ENCODE assay signal across 8 cellular contexts in the genomic region with DNA sequence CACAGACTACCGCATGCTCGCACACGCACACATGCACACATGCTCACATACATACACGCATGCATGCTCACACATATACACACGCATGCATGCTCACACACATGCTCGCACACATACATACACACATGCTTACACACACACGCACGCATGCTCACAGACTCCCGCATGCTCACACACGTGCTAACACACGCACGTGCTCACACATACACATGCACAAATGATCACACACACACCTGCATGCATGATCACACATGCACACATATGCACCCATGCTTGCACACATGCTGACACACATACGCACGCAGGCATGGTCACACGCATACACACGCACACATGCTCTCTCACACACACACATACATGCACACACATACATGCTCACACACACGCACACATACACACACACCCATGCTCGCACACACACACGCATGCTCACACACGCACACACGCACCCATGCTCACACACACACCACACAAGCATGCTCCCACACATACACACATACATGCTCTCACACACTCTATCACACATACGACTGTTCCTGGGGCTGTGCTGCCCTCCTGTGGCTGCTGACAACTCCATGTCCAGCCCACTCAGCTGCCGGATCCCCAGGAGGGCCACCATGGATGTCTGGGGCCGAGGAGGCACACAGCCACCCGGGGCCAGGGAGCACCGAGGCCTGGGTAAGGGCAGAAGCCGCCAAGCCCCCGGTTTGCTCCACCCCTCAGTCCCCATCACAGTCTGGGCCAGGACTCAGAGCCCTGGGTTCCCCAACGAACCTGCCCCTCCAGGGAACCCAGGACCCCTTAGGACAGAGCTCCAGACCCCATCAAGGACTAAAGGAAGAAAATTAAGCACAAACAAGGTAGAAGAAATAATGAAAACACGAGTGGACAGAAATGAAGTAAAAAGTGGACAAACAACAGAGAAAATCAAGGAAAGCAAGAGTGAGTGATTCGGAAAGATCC.
A peak's percentile ranks its signal among the peaks of the same experiment; 100 is the strongest.
DNase-seq lines count a peak whose midpoint lies in the region; ATAC-seq and TF ChIP-seq lines count a peak whose summit lies in the region.

No MANE protein-coding gene starts in this region.

- peak; percentile 85 for TF ChIP-seq CTCF in GM10248 (IDR thresholded peaks at IDR 0.05; ENCODE audit: control extremely low read depth, extremely low read depth, low read depth, missing control alignments)

- CTCF ChIA-PET in GM10248 (lab: Yijun Ruan, JAX) = interaction anchor here (0.8 to 1.4 kb wide), 16 partner anchors 9 to 153 kb away, joined by 3 to 88 read pairs (median 3); no protein-coding TSS in a partner anchor

- POLR2A ChIA-PET in GM10248 (lab: Yijun Ruan, JAX) = no interaction called here

- ATAC-seq in HG02763 (IDR thresholded peaks at IDR 0.05; ENCODE audit: unreplicated experiment) = no peak
- ATAC-seq in GM19023 (IDR thresholded peaks at IDR 0.05; ENCODE audit: unreplicated experiment) = no peak

- peak; percentile 79 for DNase-seq in GM10248 (ENCODE audit: extremely low spot score)
- DNase-seq in NCI-H1436 treated with DMSO at 0.1 percent for 48 hours (lab: John Stamatoyannopoulos, UW) = peak; percentile 19
- DNase-seq in T1000 (lab: John Stamatoyannopoulos, UW) = peak; percentile 68
- DNase-seq in anterior cingulate cortex (lab: John Stamatoyannopoulos, UW) = peak in 45 of 58 donors; percentile 13 to 72 (median 42)
- DNase-seq in hepatic stellate cell (ENCODE audit: low spot score) = peak; percentile 83
- DNase-seq in smooth muscle cell of the brain vasculature (ENCODE audit: low read depth, low spot score) = peak; percentile 53

Comparison
In these comparisons a context has a peak if more than half of its experiments do, and no peak if none do; other contexts are left out.
1. DNase-seq: peak in every context shown above with its lines; median percentile 83 in hepatic stellate cell; 79 in GM10248; 68 in T1000; 53 in smooth muscle cell of the brain vasculature; 42 in anterior cingulate cortex; 19 in NCI-H1436 treated with DMSO at 0.1 percent for 48 hours.